ENCODE assay signal across 1 cellular context in genomic region chr3:56819016-56819809, GRCh38.
A peak's percentile ranks its signal among the peaks of the same experiment; 100 is the strongest.
TF ChIP-seq lines count a peak whose summit lies in the region.

No MANE protein-coding gene starts in this region.

TF ChIP-seq in HepG2, 621 proteins besides CTCF, POLR2A, EP300 and RAD21 (continues in another document):
- TF ChIP-seq PAWR (CRISPR knock-in tag; IDR thresholded peaks at IDR 0.05; ENCODE audit: borderline replicate concordance), result no peak
- no peak for TF ChIP-seq ZNF430 (CRISPR knock-in tag; IDR thresholded peaks at IDR 0.05)
- no peak for TF ChIP-seq IRF1 (CRISPR knock-in tag; IDR thresholded peaks at IDR 0.05; ENCODE audit: low read depth)
- no peak for TF ChIP-seq TBL1XR1 (IDR thresholded peaks at IDR 0.05; ENCODE audit: borderline replicate concordance, low read length, partially characterized antibody)
- 0 out of 2 replicates have a peak, but pooled peaks have one; percentile 39 for TF ChIP-seq ZNF362 (CRISPR knock-in tag; IDR thresholded peaks at IDR 0.05; ENCODE audit: borderline replicate concordance)
- no peak for TF ChIP-seq ZNF569 (CRISPR knock-in tag; IDR thresholded peaks at IDR 0.05; ENCODE audit: borderline replicate concordance)
- no peak for TF ChIP-seq RXRB (CRISPR knock-in tag; IDR thresholded peaks at IDR 0.05; ENCODE audit: borderline replicate concordance)
- TF ChIP-seq TCF7 (IDR thresholded peaks at IDR 0.05; ENCODE audit: low read depth), result peak; percentile 78
- TF ChIP-seq NR2F6 (IDR thresholded peaks at IDR 0.05), result peak; percentile 22; the same call in 1 of the 2 replicates
- TF ChIP-seq NR2F6 (CRISPR knock-in tag; IDR thresholded peaks at IDR 0.05), result no peak; the same call in 1 of the 2 replicates
- peak; percentile 96 for TF ChIP-seq ZNF770 (CRISPR knock-in tag; IDR thresholded peaks at IDR 0.05)
- TF ChIP-seq SOX13 (IDR thresholded peaks at IDR 0.05), result no peak
- TF ChIP-seq SOX13 (CRISPR knock-in tag; conservative IDR thresholded peaks at IDR 0.05 in 1 of 2, IDR thresholded peaks at IDR 0.05 in 1 of 2), result peak in 1 of 2 experiments; percentile 82; a peak in 2 of 4 replicates
- peak; percentile 67 for TF ChIP-seq FOXA3 (CRISPR knock-in tag; IDR thresholded peaks at IDR 0.05)
- TF ChIP-seq ZNF710 (CRISPR knock-in tag; IDR thresholded peaks at IDR 0.05; ENCODE audit: borderline replicate concordance), result peak; percentile 79
- peak; percentile 52; the same call in 1 of the 2 replicates for TF ChIP-seq NCOA2 (CRISPR knock-in tag; IDR thresholded peaks at IDR 0.05)
- no peak for TF ChIP-seq SSRP1 (CRISPR knock-in tag; IDR thresholded peaks at IDR 0.05)
- TF ChIP-seq ARNTL (CRISPR knock-in tag; IDR thresholded peaks at IDR 0.05), result no peak
- no peak for TF ChIP-seq ZNF496 (CRISPR knock-in tag; IDR thresholded peaks at IDR 0.05; ENCODE audit: insufficient replicate concordance)
- 0 out of 2 replicates have a peak, but pooled peaks have one; percentile 1 for TF ChIP-seq PAXIP1 (CRISPR knock-in tag; conservative IDR thresholded peaks at IDR 0.05)
- no peak for TF ChIP-seq ZNF276 (CRISPR knock-in tag; IDR thresholded peaks at IDR 0.05; ENCODE audit: low read depth)
- TF ChIP-seq PREB (CRISPR knock-in tag; IDR thresholded peaks at IDR 0.05), result no peak
- TF ChIP-seq ISL2 (CRISPR knock-in tag; IDR thresholded peaks at IDR 0.05), result peak; percentile 8; the same call in 1 of the 2 replicates
- no peak for TF ChIP-seq ZC3H13 (CRISPR knock-in tag; IDR thresholded peaks at IDR 0.05)
- TF ChIP-seq EHMT2 (IDR thresholded peaks at IDR 0.05; ENCODE audit: borderline replicate concordance, low read depth, low read length), result 0 out of 2 replicates have a peak, but pooled peaks have one; percentile 23
- TF ChIP-seq ZBTB38 (CRISPR knock-in tag; IDR thresholded peaks at IDR 0.05), result no peak
- TF ChIP-seq TCF7L2 (IDR thresholded peaks at IDR 0.05; ENCODE audit: low read depth, low read length), result peak; percentile 44; the same call in 1 of the 2 replicates
- no peak for TF ChIP-seq ZNF253 (CRISPR knock-in tag; IDR thresholded peaks at IDR 0.05; ENCODE audit: borderline replicate concordance)
- TF ChIP-seq MEIS2 (CRISPR knock-in tag; IDR thresholded peaks at IDR 0.05), result no peak
- no peak for TF ChIP-seq ZSCAN31 (CRISPR knock-in tag; IDR thresholded peaks at IDR 0.05; ENCODE audit: low read depth)
- TF ChIP-seq ZNF446 (CRISPR knock-in tag; IDR thresholded peaks at IDR 0.05), result no peak
- TF ChIP-seq ZNF740 (CRISPR knock-in tag; IDR thresholded peaks at IDR 0.05), result no peak
- TF ChIP-seq SRY (CRISPR knock-in tag; IDR thresholded peaks at IDR 0.05), result no peak
- TF ChIP-seq NFATC3 (CRISPR knock-in tag; IDR thresholded peaks at IDR 0.05), result no peak
- TF ChIP-seq NCOA5 (CRISPR knock-in tag; IDR thresholded peaks at IDR 0.05), result no peak
- no peak for TF ChIP-seq ZXDC (CRISPR knock-in tag; IDR thresholded peaks at IDR 0.05)
- TF ChIP-seq ZNF563 (CRISPR knock-in tag; IDR thresholded peaks at IDR 0.05), result no peak
- TF ChIP-seq MIER2 (CRISPR knock-in tag; IDR thresholded peaks at IDR 0.05), result no peak
- TF ChIP-seq ZBTB25 (CRISPR knock-in tag; IDR thresholded peaks at IDR 0.05), result no peak
- TF ChIP-seq CBX2 (IDR thresholded peaks at IDR 0.05; ENCODE audit: low read depth, low read length), result no peak
- TF ChIP-seq CBX2 (CRISPR knock-in tag; IDR thresholded peaks at IDR 0.05; ENCODE audit: low read depth), result no peak
- 0 out of 2 replicates have a peak, but pooled peaks have one; percentile 29 for TF ChIP-seq FOXA1 (IDR thresholded peaks at IDR 0.05)
- TF ChIP-seq FOXA1 (CRISPR knock-in tag; IDR thresholded peaks at IDR 0.05), result peak; percentile 42; the same call in 1 of the 2 replicates
- TF ChIP-seq FOXK2 (IDR thresholded peaks at IDR 0.05), result no peak
- TF ChIP-seq SOX5 (CRISPR knock-in tag; IDR thresholded peaks at IDR 0.05; ENCODE audit: borderline replicate concordance), result peak; percentile 73
- TF ChIP-seq ZEB1 (IDR thresholded peaks at IDR 0.05; ENCODE audit: insufficient replicate concordance, low read depth), result no peak
- TF ChIP-seq ZNF3 (CRISPR knock-in tag; IDR thresholded peaks at IDR 0.05), result peak; percentile 86
- TF ChIP-seq SAP130 (CRISPR knock-in tag; IDR thresholded peaks at IDR 0.05; ENCODE audit: low read depth), result 0 out of 2 replicates have a peak, but pooled peaks have one; percentile 31
